Comparison of ENCODE assay signal across 8 cellular contexts in the genomic region with DNA sequence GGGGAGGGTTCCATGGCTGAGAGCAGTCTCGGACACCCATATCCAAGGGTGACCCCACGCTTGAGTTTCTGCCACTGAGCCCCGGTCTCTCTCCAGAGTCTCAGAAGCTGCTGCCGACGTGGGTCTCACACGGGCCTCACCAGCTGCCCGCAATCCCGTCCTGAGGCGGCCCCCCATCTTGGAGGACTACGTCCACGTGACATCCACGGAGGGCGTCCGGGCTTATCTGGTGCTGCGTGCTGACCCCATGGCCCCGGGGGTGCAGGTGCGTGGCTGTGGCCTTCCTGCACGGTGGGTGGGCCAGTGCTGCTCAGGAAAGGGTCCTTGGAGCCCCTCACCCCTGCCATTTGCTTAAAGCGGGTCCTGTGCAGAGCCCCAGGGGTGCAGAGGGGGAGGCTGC. TPM values are rescaled to one million over a fixed set of nuclear protein-coding genes. Genes with fewer than 3 reads are reported as not detected.
DNase-seq lines count a peak whose midpoint lies in the region; TF ChIP-seq lines count a peak whose summit lies in the region.

No MANE protein-coding gene starts in this region.

- WGBS in mammary epithelial cell (ENCODE audit: low coverage, missing lambda C conversion rate), result 87% methylated on average over 17 of the region's 19 CpGs

- no peak for DNase-seq in CD8-positive, alpha-beta memory T cell
- no peak for DNase-seq in mammary epithelial cell
- DNase-seq in activated effector memory CD4-positive, alpha-beta T cell treated with anti-CD3 and anti-CD28 coated beads, Interleukin-2, amount 50 U/mL, for 16 hours, result no peak
- DNase-seq in cerebellar nuclear complex (lab: John Stamatoyannopoulos, UW), result no peak
- no peak for DNase-seq in Ammon's horn (ENCODE audit: low spot score)
- DNase-seq in SKM-1 treated with dmso at 0.1 percent for 144 hours (lab: John Stamatoyannopoulos, UW; ENCODE audit: unreplicated experiment), result no peak

- H4K20me1 ChIP-seq in Loucy (ENCODE audit: insufficient read depth, low read length, poor library complexity, severe bottlenecking) (no peaks in the 10 kb centered on the region), mammary epithelial cell (ENCODE audit: insufficient read depth, low read length) (no peaks in the 10 kb centered on the region), neural cell (ENCODE audit: insufficient read depth) (no peaks in the 10 kb centered on the region)

- CTCF ChIA-PET in CD8-positive, alpha-beta memory T cell (lab: Charles Lee), result interaction anchor here (0.9 kb wide), 1 partner anchor 77 kb away, joined by 4 read pairs; no protein-coding TSS in a partner anchor
- CTCF ChIA-PET in mammary epithelial cell (lab: Charles Lee; ENCODE audit: low non-redundant PET), result no interaction called here

- no peak overlapping the region for H3K4me3 ChIP-seq in CD8-positive, alpha-beta memory T cell (ENCODE audit: low read length)
- H3K4me3 ChIP-seq in Loucy (ENCODE audit: low read length, poor library complexity, severe bottlenecking), result peak overlapping the region; percentile 76
- peak overlapping the region; percentile 83 to 96 (median 92) for H3K4me3 ChIP-seq in mammary epithelial cell (replicated peaks in 1 of 3; ENCODE audit: insufficient read depth in 1 of 3, low read depth in 2 of 3, low read length in 3 of 3)
- H3K4me3 ChIP-seq in neural cell (ENCODE audit: low read length), result peak overlapping the region; percentile 95

- H2AFZ ChIP-seq in Loucy (ENCODE audit: low read length) (no peak overlapping the region), mammary epithelial cell (ENCODE audit: low read depth, low read length) (no peak overlapping the region), neural cell (ENCODE audit: low read depth, low read length) (no peak overlapping the region)

- POLR2A ChIA-PET in CD8-positive, alpha-beta memory T cell (lab: Charles Lee), result no interaction called here

- peaks cover 30% of the 10 kb centered on the region; the same call in 1 of the 2 replicates for H3K79me2 ChIP-seq in Loucy (ENCODE audit: insufficient read depth, low read length)
- H3K79me2 ChIP-seq in mammary epithelial cell (ENCODE audit: insufficient read depth, low read length), result peaks cover 43% of the 10 kb centered on the region
- peaks cover 9% of the 10 kb centered on the region for H3K79me2 ChIP-seq in neural cell (replicated peaks; ENCODE audit: insufficient read depth, low read length)

- no peaks in the 10 kb centered on the region for H3K9me3 Mint-ChIP-seq in CD8-positive, alpha-beta memory T cell

- no peaks in the 10 kb centered on the region for H3K27me3 ChIP-seq in CD8-positive, alpha-beta memory T cell (ENCODE audit: insufficient read depth, low read length, poor library complexity, severe bottlenecking)
- H3K27me3 ChIP-seq in Loucy (ENCODE audit: insufficient read depth, low read length, poor library complexity, severe bottlenecking), result no peaks in the 10 kb centered on the region
- H3K27me3 ChIP-seq in mammary epithelial cell (ENCODE audit: insufficient read depth, low read length), result no peaks in the 10 kb centered on the region
- no peaks in the 10 kb centered on the region for H3K27me3 ChIP-seq in neural cell (ENCODE audit: insufficient read depth, low read depth, low read length)

- H3K27me3 Mint-ChIP-seq in CD8-positive, alpha-beta memory T cell, result no peaks in the 10 kb centered on the region

- no peaks in the 10 kb centered on the region for H3K9me2 ChIP-seq in Loucy (replicated peaks; ENCODE audit: low read depth, low read length)
- no peaks in the 10 kb centered on the region for H3K9me2 ChIP-seq in neural cell (ENCODE audit: insufficient read depth, low read length)

- BruUV-seq in mammary epithelial cell (replicated peaks; lab: Mats Ljungman, UMichigan), result no TSS peak

- H3K4me2 ChIP-seq in Loucy (ENCODE audit: low read depth, low read length, poor library complexity, severe bottlenecking) (peak overlapping the region; percentile 67), mammary epithelial cell (ENCODE audit: insufficient read depth, low read depth, low read length) (peak overlapping the region; percentile 99), neural cell (ENCODE audit: low read length) (no peak overlapping the region)

- H3K4me1 Mint-ChIP-seq in CD8-positive, alpha-beta memory T cell, result peaks cover 0 to 25% (median 5%) of the 10 kb centered on the region in 3 donors

- intact Hi-C loops in mammary epithelial cell (cut with micrococcal nuclease), result loop anchor here (2.0 kb wide), 1 partner anchor 17 kb away; no protein-coding TSS in a partner anchor

- TF ChIP-seq EP300 in neural cell (conservative IDR thresholded peaks at IDR 0.05; ENCODE audit: poor library complexity, severe bottlenecking), result no peak

- TF ChIP-seq RAD21 in neural cell (conservative IDR thresholded peaks at IDR 0.05), result no peak

- no peak overlapping the region for H3K27ac Mint-ChIP-seq in CD8-positive, alpha-beta memory T cell

- peak overlapping the region in 4 of 7 donors; percentile 28 to 78 (median 40) for H3K4me3 Mint-ChIP-seq in CD8-positive, alpha-beta memory T cell

- no peak overlapping the region for H3K27ac ChIP-seq in CD8-positive, alpha-beta memory T cell (ENCODE audit: low read depth, low read length)
- H3K27ac ChIP-seq in mammary epithelial cell (ENCODE audit: insufficient read depth, low read depth, low read length) (no peak overlapping the region), neural cell (ENCODE audit: low read length) (no peak overlapping the region)

- dilution Hi-C loops in mammary epithelial cell (cut with HindIII; ENCODE audit: low sequenced_read_pairs), result loop anchor here (5.0 to 10.0 kb wide), 4 partner anchors 45 to 325 kb away; no protein-coding TSS in a partner anchor

- peaks cover 4% of the 10 kb centered on the region for H3K4me1 ChIP-seq in CD8-positive, alpha-beta memory T cell (ENCODE audit: insufficient read depth, low read length)
- H3K4me1 ChIP-seq in Loucy (ENCODE audit: insufficient read depth, low read length, poor library complexity, severe bottlenecking) (no peaks in the 10 kb centered on the region), mammary epithelial cell (ENCODE audit: insufficient read depth, low read length) (peaks cover 17% of the 10 kb centered on the region)

- no peak for TF ChIP-seq CTCF in Loucy (conservative IDR thresholded peaks at IDR 0.05; ENCODE audit: low read length)
- no peak for TF ChIP-seq CTCF in mammary epithelial cell (conservative IDR thresholded peaks at IDR 0.05 in 1 of 2, IDR thresholded peaks at IDR 0.05 in 1 of 2; ENCODE audit: extremely low read depth in 1 of 2, insufficient read depth in 1 of 2, low read depth in 1 of 2, low read length in 2 of 2)
- no peak for TF ChIP-seq CTCF in neural cell (IDR thresholded peaks at IDR 0.05; ENCODE audit: poor library complexity, severe bottlenecking)

- H3K36me3 Mint-ChIP-seq in CD8-positive, alpha-beta memory T cell, result peaks cover 0 to 20% (median 0%) of the 10 kb centered on the region in 3 donors

- in situ Hi-C loops in mammary epithelial cell (cut with MboI; ENCODE audit: low sequenced_read_pairs in 2 of 2), result loop anchor here in 1 of 2 donors (5.0 kb wide), 2 partner anchors 42 to 77 kb away; no protein-coding TSS in a partner anchor

- H3K36me3 ChIP-seq in CD8-positive, alpha-beta memory T cell (ENCODE audit: insufficient read depth, low read length), result no peaks in the 10 kb centered on the region
- no peaks in the 10 kb centered on the region for H3K36me3 ChIP-seq in Loucy (ENCODE audit: insufficient read depth, low read length)
- H3K36me3 ChIP-seq in mammary epithelial cell (ENCODE audit: insufficient read depth, low read length), result peaks cover 1% of the 10 kb centered on the region
- H3K36me3 ChIP-seq in neural cell (ENCODE audit: insufficient read depth, low read length), result no peaks in the 10 kb centered on the region

- H3K9me3 ChIP-seq in CD8-positive, alpha-beta memory T cell (ENCODE audit: low read length), result no peaks in the 10 kb centered on the region
- no peaks in the 10 kb centered on the region for H3K9me3 ChIP-seq in Loucy (ENCODE audit: insufficient read depth, low read depth, low read length)
- no peaks in the 10 kb centered on the region for H3K9me3 ChIP-seq in mammary epithelial cell (replicated peaks; ENCODE audit: insufficient read depth, low read length)
- no peaks in the 10 kb centered on the region for H3K9me3 ChIP-seq in neural cell (ENCODE audit: low read length)

- peak overlapping the region; percentile 85 for H3K9ac ChIP-seq in Loucy (ENCODE audit: low read depth, low read length, poor library complexity, severe bottlenecking)
- H3K9ac ChIP-seq in mammary epithelial cell (ENCODE audit: insufficient read depth, low read length), result no peak overlapping the region
- H3K9ac ChIP-seq in neural cell (ENCODE audit: low read length), result no peak overlapping the region

- H3F3A ChIP-seq in Loucy (ENCODE audit: low read depth) (no peaks in the 10 kb centered on the region), neural cell (ENCODE audit: insufficient read depth, low read length, poor library complexity, severe bottlenecking) (no peaks in the 10 kb centered on the region)

TF ChIP-seq in neural cell, 6 proteins besides CTCF, POLR2A, EP300 and RAD21 (continues in another document):
- no peak for TF ChIP-seq TAF1 (IDR thresholded peaks at IDR 0.05; ENCODE audit: low read depth)

RNA-seq across cellular contexts. Expression of a gene that starts 1.0 kb away (rescaled TPM):
- 100 to 1,000 TPM; 121 to 122 TPM for total RNA-seq in CD8-positive, alpha-beta memory T cell
- polyA plus RNA-seq in CD8-positive, alpha-beta memory T cell, result 3.7 TPM
- 10 to 100 TPM in 1 of 2 donors, 1 to 10 TPM in 1; 7.7 to 54.5 TPM for total RNA-seq in mammary epithelial cell
- polyA plus RNA-seq in mammary epithelial cell (20.2 TPM), neural cell (25.7 and 31.2 TPM in 2 replicates)
- polyA minus RNA-seq in mammary epithelial cell (2.0 TPM), neural cell (11.5 and 21.2 TPM in 2 replicates)

RNA-seq across cellular contexts. Expression of a gene that starts 1.3 kb away (rescaled TPM):
- 10 to 100 TPM; 40.2 to 44.5 TPM for total RNA-seq in CD8-positive, alpha-beta memory T cell
- 34.2 TPM for polyA plus RNA-seq in CD8-positive, alpha-beta memory T cell
- 10 to 100 TPM; 26.5 to 28.7 TPM for total RNA-seq in mammary epithelial cell
- polyA plus RNA-seq in mammary epithelial cell, result 26.8 TPM
- polyA minus RNA-seq in mammary epithelial cell, result 10.7 TPM
- 42.4 and 44.8 TPM in 2 replicates for polyA plus RNA-seq in neural cell
- 23.7 and 26.1 TPM in 2 replicates for polyA minus RNA-seq in neural cell

RNA-seq across cellular contexts. Expression of a gene that starts 11.1 kb away (rescaled TPM):
- total RNA-seq in CD8-positive, alpha-beta memory T cell, result not detected
- not detected for polyA plus RNA-seq in CD8-positive, alpha-beta memory T cell
- total RNA-seq in mammary epithelial cell, result not detected
- polyA plus RNA-seq in mammary epithelial cell, result not detected
- not detected for polyA minus RNA-seq in mammary epithelial cell
- not detected in 2 replicates for polyA plus RNA-seq in neural cell
- not detected in 2 replicates for polyA minus RNA-seq in neural cell

RNA-seq across cellular contexts. Expression of a gene that starts 28.9 kb away (rescaled TPM):
- not detected for total RNA-seq in CD8-positive, alpha-beta memory T cell
- polyA plus RNA-seq in CD8-positive, alpha-beta memory T cell, result not detected
- total RNA-seq in mammary epithelial cell, result 10 to 100 TPM in 1 of 2 donors, 1 to 10 TPM in 1; 1.4 to 17.8 TPM
- polyA plus RNA-seq in mammary epithelial cell (0.88 TPM), neural cell (0.40 and 0.63 TPM in 2 replicates)
- polyA minus RNA-seq in mammary epithelial cell (not detected), neural cell (not detected in 2 replicates)

RNA-seq across cellular contexts. Expression of a gene that starts 48.7 kb away (rescaled TPM):
- total RNA-seq in CD8-positive, alpha-beta memory T cell, result 10 to 100 TPM; 34.8 to 37.9 TPM
- polyA plus RNA-seq in CD8-positive, alpha-beta memory T cell, result 23.1 TPM
- total RNA-seq in mammary epithelial cell, result 10 to 100 TPM; 28.7 to 28.8 TPM
- polyA plus RNA-seq in mammary epithelial cell (19.9 TPM), neural cell (57.8 and 62.4 TPM in 2 replicates)
- polyA minus RNA-seq in mammary epithelial cell (9.3 TPM), neural cell (33.1 and 45.3 TPM in 2 replicates)
